1 cellular context compared by ENCODE assay signal in the genomic region with DNA sequence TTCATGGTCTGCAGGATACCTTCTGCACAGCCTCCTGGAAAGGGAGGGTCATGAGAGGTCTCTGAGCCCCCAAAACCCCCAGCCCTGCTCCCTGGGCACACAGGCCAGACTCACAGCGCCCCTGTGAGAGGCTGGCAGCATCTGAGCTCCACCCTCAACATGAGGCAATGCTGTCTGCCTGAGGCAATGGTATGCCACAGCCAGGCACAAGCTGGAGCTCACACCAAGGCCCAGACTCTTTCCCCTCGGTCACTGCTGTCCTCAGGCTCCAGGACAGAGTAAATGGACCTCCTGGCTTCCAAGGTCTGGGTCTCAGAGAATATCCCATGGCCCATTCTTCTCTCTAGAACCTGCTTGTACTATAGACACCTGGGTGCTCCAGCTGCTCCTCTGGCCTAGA.
TF ChIP-seq lines count a peak whose summit lies in the region.

No MANE protein-coding gene starts in this region.

TF ChIP-seq in GM12878, 131 proteins besides CTCF, POLR2A, EP300 and RAD21:
- no peak for TF ChIP-seq GATAD2B (conservative IDR thresholded peaks at IDR 0.05; ENCODE audit: low read depth)
- TF ChIP-seq PML (IDR thresholded peaks at IDR 0.05; ENCODE audit: low read length), result no peak
- TF ChIP-seq RB1 (IDR thresholded peaks at IDR 0.05; ENCODE audit: borderline replicate concordance), result no peak
- TF ChIP-seq, protein P1, sequence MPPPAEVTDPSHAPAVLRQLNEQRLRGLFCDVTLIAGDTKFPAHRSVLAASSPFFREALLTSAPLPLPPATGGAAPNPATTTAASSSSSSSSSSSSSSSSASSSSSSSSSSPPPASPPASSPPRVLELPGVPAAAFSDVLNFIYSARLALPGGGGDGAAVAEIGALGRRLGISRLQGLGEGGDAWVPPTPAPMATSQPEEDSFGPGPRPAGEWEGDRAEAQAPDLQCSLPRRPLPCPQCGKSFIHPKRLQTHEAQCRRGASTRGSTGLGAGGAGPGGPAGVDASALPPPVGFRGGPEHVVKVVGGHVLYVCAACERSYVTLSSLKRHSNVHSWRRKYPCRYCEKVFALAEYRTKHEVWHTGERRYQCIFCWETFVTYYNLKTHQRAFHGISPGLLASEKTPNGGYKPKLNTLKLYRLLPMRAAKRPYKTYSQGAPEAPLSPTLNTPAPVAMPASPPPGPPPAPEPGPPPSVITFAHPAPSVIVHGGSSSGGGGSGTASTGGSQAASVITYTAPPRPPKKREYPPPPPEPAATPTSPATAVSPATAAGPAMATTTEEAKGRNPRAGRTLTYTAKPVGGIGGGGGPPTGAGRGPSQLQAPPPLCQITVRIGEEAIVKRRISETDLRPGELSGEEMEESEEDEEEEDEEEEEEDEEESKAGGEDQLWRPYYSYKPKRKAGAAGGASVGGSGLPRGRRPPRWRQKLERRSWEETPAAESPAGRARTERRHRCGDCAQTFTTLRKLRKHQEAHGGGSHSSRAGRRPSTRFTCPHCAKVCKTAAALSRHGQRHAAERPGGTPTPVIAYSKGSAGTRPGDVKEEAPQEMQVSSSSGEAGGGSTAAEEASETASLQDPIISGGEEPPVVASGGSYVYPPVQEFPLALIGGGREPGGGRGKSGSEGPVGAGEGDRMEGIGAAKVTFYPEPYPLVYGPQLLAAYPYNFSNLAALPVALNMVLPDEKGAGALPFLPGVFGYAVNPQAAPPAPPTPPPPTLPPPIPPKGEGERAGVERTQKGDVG (CRISPR knock-in tag; IDR thresholded peaks at IDR 0.05), result no peak
